In the genomic region with DNA sequence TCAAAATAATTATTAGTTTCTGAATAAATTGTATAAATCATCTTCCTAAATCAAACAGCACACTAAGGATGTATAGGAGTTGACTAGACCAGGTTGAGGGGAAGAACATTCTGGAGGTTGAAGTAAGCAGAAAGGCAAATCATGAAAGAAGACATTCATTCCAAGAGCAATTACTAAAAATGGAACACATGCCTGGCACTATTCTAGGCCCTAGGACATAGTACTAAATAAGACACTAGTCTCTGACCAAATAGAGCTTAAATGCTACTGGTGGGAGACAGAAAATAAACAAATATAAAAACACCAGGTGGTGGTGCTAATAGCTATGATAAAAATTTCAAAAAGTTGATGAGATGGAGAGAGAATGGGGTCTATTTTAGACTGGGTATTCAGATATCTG, we compare ENCODE assay signal across 15 cellular contexts.
"Had no signal": no experiment of that assay in that cellular context is flagged by ENCODE, and none has a peak within 500 bp of the region (broad histone marks: within the 10 kb centered on the region; RNA-seq: fewer than 3 reads in every experiment).

No MANE protein-coding gene starts in this region.

- H3K27ac Mint-ChIP-seq: T-helper 1 cell treated with Interleukin-12 subunit alpha and Interleukin-12 subunit beta and Interleukin-4 antibody, amounts not matched to agents 30 μg/mL and 1 μg/mL, for 36 hours had no signal

- H3K9me3 ChIP-seq: lower lobe of right lung, pancreas, tibial artery had no signal

- ATAC-seq: activated CD4-positive, CD25-positive, alpha-beta regulatory T cell treated with anti-CD3 and anti-CD28 coated beads, Interleukin-2, amount 50 U/mL, for 24 hours; lower lobe of right lung had no signal

- H3K4me3 ChIP-seq: lower lobe of right lung, pancreas, skin epidermis, tibial artery had no signal

- H3K27ac ChIP-seq: epithelial cell of prostate, lower lobe of right lung, pancreas, skin epidermis had no signal

- H3K27me3 Mint-ChIP-seq: central memory CD8-positive, alpha-beta T cell had no signal

- H3K27me3 ChIP-seq: pancreas, tibial artery had no signal

- H3K4me3 Mint-ChIP-seq: central memory CD8-positive, alpha-beta T cell; T-helper 1 cell treated with Interleukin-12 subunit alpha and Interleukin-12 subunit beta and Interleukin-4 antibody, amounts not matched to agents 30 μg/mL and 1 μg/mL, for 36 hours had no signal

- DNase-seq: activated naive CD4-positive, alpha-beta T cell treated with Interleukin-2 at 50 U/mL for 16 hours; activated T-cell treated with anti-CD3 and anti-CD28 coated beads, Interleukin-2, amount 50 U/mL, for 48 hours; effector memory CD4-positive, alpha-beta T cell; hypothalamus; kidney glomerular epithelial cell; lower lobe of right lung; midbrain; pancreas; stimulated activated CD4-positive, alpha-beta T cell treated with anti-CD3 and anti-CD28 coated beads, Interleukin-4, amount 100 ng/mL, for 4 hours; tibial artery had no signal

- H3K36me3 ChIP-seq: lower lobe of right lung, pancreas, tibial artery had no signal

- H3K4me1 ChIP-seq: lower lobe of right lung had no signal

- H3K9me3 Mint-ChIP-seq: central memory CD8-positive, alpha-beta T cell; T-helper 1 cell treated with Interleukin-12 subunit alpha and Interleukin-12 subunit beta and Interleukin-4 antibody, amounts not matched to agents 30 μg/mL and 1 μg/mL, for 36 hours had no signal

- H3K4me1 Mint-ChIP-seq: central memory CD8-positive, alpha-beta T cell had no signal
